ENCODE assay signal across 12 cellular contexts in genomic region chr14:56131004-56131864, GRCh38. TPM values are rescaled to one million over a fixed set of nuclear protein-coding genes. Genes with fewer than 3 reads are reported as not detected.
DNase-seq lines count a peak whose midpoint lies in the region; ATAC-seq and TF ChIP-seq lines count a peak whose summit lies in the region.
"Had no signal": no experiment of that assay in that cellular context is flagged by ENCODE, and none has a peak within 500 bp of the region (broad histone marks: within the 10 kb centered on the region; RNA-seq: fewer than 3 reads in every experiment).

No MANE protein-coding gene starts in this region.

- no peak overlapping the region for H2BK20ac ChIP-seq in IMR-90 (ENCODE audit: low read depth, low read length)

- H3K4me3 Mint-ChIP-seq in T-helper 1 cell treated with Interleukin-12 subunit alpha and Interleukin-12 subunit beta and Interleukin-4 antibody, amounts not matched to agents 30 μg/mL and 1 μg/mL, for 36 hours: peak overlapping the region; percentile 36

- H2AFZ ChIP-seq in IMR-90 (replicated peaks; ENCODE audit: low read length, poor library complexity): no peak overlapping the region

- CTCF ChIA-PET in IMR-90 (lab: Yijun Ruan, JAX): no interaction called here

- no peak overlapping the region for H3K27ac Mint-ChIP-seq in T-helper 1 cell treated with Interleukin-12 subunit alpha and Interleukin-12 subunit beta and Interleukin-4 antibody, amounts not matched to agents 30 μg/mL and 1 μg/mL, for 36 hours

- H2AK5ac ChIP-seq in IMR-90 (ENCODE audit: low read depth, low read length): no peak overlapping the region

- H3K9me3 ChIP-seq in IMR-90 (ENCODE audit: control insufficient read depth, insufficient read depth, low read length) (no peaks in the 10 kb centered on the region), mucosa of descending colon (no peaks in the 10 kb centered on the region)

- no peak overlapping the region for H2BK15ac ChIP-seq in IMR-90 (ENCODE audit: low read depth, low read length)

- BruUV-seq in IMR-90 (replicated peaks; lab: Mats Ljungman, UMichigan): TSS peak; percentile 24

- H3K27me3 Mint-ChIP-seq in T-helper 1 cell treated with Interleukin-12 subunit alpha and Interleukin-12 subunit beta and Interleukin-4 antibody, amounts not matched to agents 30 μg/mL and 1 μg/mL, for 36 hours (ENCODE audit: low read depth): peaks cover 4% of the 10 kb centered on the region

- peaks cover 65% of the 10 kb centered on the region for H4K20me1 ChIP-seq in IMR-90 (ENCODE audit: insufficient read depth, low read length)

- no peak overlapping the region for H2BK120ac ChIP-seq in IMR-90 (ENCODE audit: low read depth, low read length)

- no peak for TF ChIP-seq POLR2A in IMR-90 (IDR thresholded peaks at IDR 0.05; ENCODE audit: low read depth, low read length)

- no peak overlapping the region for H3K4ac ChIP-seq in IMR-90 (ENCODE audit: low read depth, low read length)

- POLR2A ChIA-PET in IMR-90 (lab: Charles Lee; ENCODE audit: unreplicated experiment): interaction anchor here (0.5 kb wide), 1 partner anchor 33 kb away, joined by 7 read pairs; no protein-coding TSS in a partner anchor

- peaks cover 45 to 74% of the 10 kb centered on the region in 2 experiments for H3K79me1 ChIP-seq in IMR-90 (ENCODE audit: low read depth in 1 of 2, low read length in 2 of 2)

- H3K4me2 ChIP-seq in IMR-90 (ENCODE audit: low read depth, low read length): no peak overlapping the region

- no peak overlapping the region for H3K14ac ChIP-seq in IMR-90 (replicated peaks; ENCODE audit: low read depth, low read length)

- H3K9ac ChIP-seq in IMR-90 (ENCODE audit: low read depth, low read length): no peak overlapping the region

- dilution Hi-C loops in IMR-90 (cut with HindIII; ENCODE audit: low sequenced_read_pairs, unreplicated experiment): no loop called here

- no peak overlapping the region for H4K8ac ChIP-seq in IMR-90 (ENCODE audit: low read depth in 2 of 2, low read length in 2 of 2)

- H3K36me3 ChIP-seq in IMR-90 (ENCODE audit: control insufficient read depth, insufficient read depth, low read length) (no peaks in the 10 kb centered on the region), mucosa of descending colon (ENCODE audit: low read depth) (no peaks in the 10 kb centered on the region)

- H3K9me3 Mint-ChIP-seq in T-helper 1 cell treated with Interleukin-12 subunit alpha and Interleukin-12 subunit beta and Interleukin-4 antibody, amounts not matched to agents 30 μg/mL and 1 μg/mL, for 36 hours: no peaks in the 10 kb centered on the region

- no peak for ATAC-seq in IMR-90 (ENCODE audit: low read depth)
- peak; percentile 19 for ATAC-seq in mucosa of descending colon
- no peak for ATAC-seq in left cardiac atrium
- ATAC-seq in GM18517 (IDR thresholded peaks at IDR 0.05; ENCODE audit: unreplicated experiment): no peak
- no peak for ATAC-seq in GM19463 (IDR thresholded peaks at IDR 0.05; ENCODE audit: unreplicated experiment)

- TF ChIP-seq CTCF in IMR-90 (conservative IDR thresholded peaks at IDR 0.05; ENCODE audit: low read depth, low read length) (no peak), mucosa of descending colon (IDR thresholded peaks at IDR 0.05) (no peak)

- H3K4me1 ChIP-seq in IMR-90 (ENCODE audit: control insufficient read depth, insufficient read depth, low read length): peaks cover 9% of the 10 kb centered on the region
- peaks cover 11% of the 10 kb centered on the region for H3K4me1 ChIP-seq in mucosa of descending colon (ENCODE audit: low read depth)

- no peak overlapping the region for H3K56ac ChIP-seq in IMR-90 (ENCODE audit: extremely low read depth, insufficient read depth, low read length)

- no peak overlapping the region for H3K18ac ChIP-seq in IMR-90 (ENCODE audit: low read depth, low read length)

- in situ Hi-C loops in IMR-90 (cut with MboI; ENCODE audit: low sequenced_read_pairs): no loop called here

- H2AK9ac ChIP-seq in IMR-90 (replicated peaks; ENCODE audit: low read depth, low read length, poor library complexity): no peak overlapping the region

- no peak for DNase-seq in T-helper 1 cell
- DNase-seq in IMR-90: no peak
- peak; percentile 65 for DNase-seq in SHP77 treated with DMSO at 0.1 percent for 48 hours (lab: John Stamatoyannopoulos, UW)
- no peak for DNase-seq in mucosa of descending colon
- no peak for DNase-seq in left cardiac atrium
- DNase-seq: ACHN, activated gamma-delta T cell treated with Interleukin-2 at 50 U/mL for 16 hours, cerebellar nuclear complex, HCEC 1CT had no signal

- no peak overlapping the region for H2BK5ac ChIP-seq in IMR-90 (ENCODE audit: low read depth, low read length, poor library complexity, severe bottlenecking)

- H3K4me1 Mint-ChIP-seq in T-helper 1 cell treated with Interleukin-12 subunit alpha and Interleukin-12 subunit beta and Interleukin-4 antibody, amounts not matched to agents 30 μg/mL and 1 μg/mL, for 36 hours (ENCODE audit: low read depth): peaks cover 12% of the 10 kb centered on the region

- H3K27ac ChIP-seq in IMR-90 (ENCODE audit: insufficient read depth, low read length): no peak overlapping the region

- H4K5ac ChIP-seq in IMR-90 (ENCODE audit: low read depth, low read length): no peak overlapping the region

- WGBS in IMR-90 (ENCODE audit: extremely low coverage in 2 of 2, insufficient read length in 1 of 2), 2 experiments: no CpG with 5 or more reads among the region's 5 CpGs

- TF ChIP-seq RAD21 in IMR-90 (IDR thresholded peaks at IDR 0.05; ENCODE audit: low read length): no peak

- peaks cover 16% of the 10 kb centered on the region for H3K9me1 ChIP-seq in IMR-90 (ENCODE audit: insufficient read depth, low read length)

- no peaks in the 10 kb centered on the region for H3K36me3 Mint-ChIP-seq in T-helper 1 cell treated with Interleukin-12 subunit alpha and Interleukin-12 subunit beta and Interleukin-4 antibody, amounts not matched to agents 30 μg/mL and 1 μg/mL, for 36 hours (ENCODE audit: low read depth)

- no peaks in the 10 kb centered on the region for H3K27me3 ChIP-seq in IMR-90 (ENCODE audit: control insufficient read depth, insufficient read depth, low read length)

- no peak overlapping the region for H3K4me3 ChIP-seq in IMR-90 (ENCODE audit: insufficient read depth, low read depth, low read length)
- H3K4me3 ChIP-seq in mucosa of descending colon: no peak overlapping the region

- no peak overlapping the region for H4K91ac ChIP-seq in IMR-90 (ENCODE audit: insufficient read depth, low read depth, low read length)

- intact Hi-C loops in IMR-90 (cut with micrococcal nuclease): no loop called here
- intact Hi-C loops in mucosa of descending colon (cut with DNase I, micrococcal nuclease): no loop called here
- intact Hi-C loops in left cardiac atrium (cut with DNase I): no loop called here

- no peak overlapping the region for H3K23ac ChIP-seq in IMR-90 (ENCODE audit: low read depth, low read length)

TF ChIP-seq in IMR-90, 13 proteins besides CTCF, POLR2A, EP300 and RAD21:
- TF ChIP-seq RCOR1 (IDR thresholded peaks at IDR 0.05; ENCODE audit: insufficient replicate concordance, low read length): no peak
- no peak for TF ChIP-seq MAFK (IDR thresholded peaks at IDR 0.05; ENCODE audit: low read depth, low read length)
- no peak for TF ChIP-seq SMC3 (IDR thresholded peaks at IDR 0.05; ENCODE audit: low read depth, low read length)
TF ChIP-seq in IMR-90: peak in this region for 0.

RNA-seq across cellular contexts. Expression of gene PELI2, which starts 13.0 kb away (rescaled TPM):
- total RNA-seq in IMR-90 (2012; rRNA removed): 31.7 and 36.7 TPM in 2 replicates
- polyA plus RNA-seq in IMR-90 (2012; rRNA removed): 6.0 and 7.4 TPM in 2 replicates
- 1.6 and 2.4 TPM in 2 replicates for polyA plus RNA-seq in IMR-90 (2012; cell fraction: cytosol; rRNA removed)
- polyA plus RNA-seq in IMR-90 (2012; cell fraction: nucleus; rRNA removed; ENCODE audit: low replicate concordance): 5.8 and 13.1 TPM in 2 replicates
- 10 to 100 TPM; 14.3 to 33.4 (median 30.8) TPM for total RNA-seq in mucosa of descending colon
- 1 to 10 TPM; 3.0 to 3.7 TPM for total RNA-seq in left cardiac atrium
